19 cellular contexts compared by ENCODE assay signal in genomic region chr18:65103864-65104263, GRCh38.
DNase-seq lines count a peak whose midpoint lies in the region; ATAC-seq, FAIRE-seq and TF ChIP-seq lines count a peak whose summit lies in the region.
"Had no signal": no experiment of that assay in that cellular context is flagged by ENCODE, and none has a peak within 500 bp of the region (broad histone marks: within the 10 kb centered on the region; RNA-seq: fewer than 3 reads in every experiment).

No MANE protein-coding gene starts in this region.

- CTCF ChIA-PET in A549 (lab: Yijun Ruan, JAX): no interaction called here
- CTCF ChIA-PET in IMR-90 (lab: Yijun Ruan, JAX): no interaction called here

- no peak for ATAC-seq in A549
- no peak for ATAC-seq in IMR-90 (ENCODE audit: low read depth)
- ATAC-seq: CD8-positive, alpha-beta T cell had no signal

- H2BK20ac ChIP-seq in IMR-90 (ENCODE audit: low read depth, low read length): no peak overlapping the region

- H2AFZ ChIP-seq in IMR-90 (replicated peaks; ENCODE audit: low read length, poor library complexity): no peak overlapping the region
- peak overlapping the region; percentile 16 for H2AFZ ChIP-seq in smooth muscle cell (ENCODE audit: low read depth)

- H4K5ac ChIP-seq in IMR-90 (ENCODE audit: low read depth, low read length): no peak overlapping the region

- H3K4me1 ChIP-seq in A549 (no peaks in the 10 kb centered on the region), IMR-90 (ENCODE audit: control insufficient read depth, insufficient read depth, low read length) (no peaks in the 10 kb centered on the region), smooth muscle cell (ENCODE audit: low read depth) (no peaks in the 10 kb centered on the region)
- no peaks in the 10 kb centered on the region for H3K4me1 ChIP-seq in effector memory CD4-positive, alpha-beta T cell (ENCODE audit: control insufficient read depth, insufficient read depth, low read length, poor library complexity, severe bottlenecking)
- H3K4me1 ChIP-seq: BLaER1 treated with 17β-estradiol and CSF1 and Interleukin-3, amounts not matched to agents 10 nM and 100 nM; Caco-2 had no signal

- no peak for FAIRE-seq in A549 (lab: Jason Lieb, UNC)
- FAIRE-seq: A204.1, G401.6, GM12891, GM19239 had no signal

- no peak overlapping the region for H2BK15ac ChIP-seq in IMR-90 (ENCODE audit: low read depth, low read length)

- no peak overlapping the region for H2BK5ac ChIP-seq in IMR-90 (ENCODE audit: low read depth, low read length, poor library complexity, severe bottlenecking)

- H2AK5ac ChIP-seq in IMR-90 (ENCODE audit: low read depth, low read length): no peak overlapping the region

- H3K4me2 ChIP-seq in A549: no peak overlapping the region
- H3K4me2 ChIP-seq in IMR-90 (ENCODE audit: low read depth, low read length): no peak overlapping the region
- H3K4me2 ChIP-seq in smooth muscle cell: no peak overlapping the region
- H3K4me2 ChIP-seq: BLaER1 treated with 17β-estradiol and CSF1 and Interleukin-3, amounts not matched to agents 10 nM and 100 nM had no signal

- H3K9ac ChIP-seq in IMR-90 (ENCODE audit: low read depth, low read length) (no peak overlapping the region), smooth muscle cell (ENCODE audit: low read depth) (no peak overlapping the region)
- H3K9ac ChIP-seq: BLaER1 treated with 17β-estradiol and CSF1 and Interleukin-3, amounts not matched to agents 10 nM and 100 nM had no signal

- intact Hi-C loops in IMR-90 (cut with micrococcal nuclease): no loop called here

- H4K8ac ChIP-seq in IMR-90 (ENCODE audit: low read depth in 2 of 2, low read length in 2 of 2): no peak overlapping the region

- TF ChIP-seq CTCF in A549 (IDR thresholded peaks at IDR 0.05) (no peak), IMR-90 (conservative IDR thresholded peaks at IDR 0.05; ENCODE audit: low read depth, low read length) (no peak), smooth muscle cell (IDR thresholded peaks at IDR 0.05; ENCODE audit: borderline replicate concordance, insufficient read depth, poor library complexity, severe bottlenecking) (no peak)

- H3K4me3 ChIP-seq in A549 (no peak overlapping the region), IMR-90 (ENCODE audit: insufficient read depth, low read depth, low read length) (no peak overlapping the region), smooth muscle cell (no peak overlapping the region)
- no peak overlapping the region for H3K4me3 ChIP-seq in effector memory CD4-positive, alpha-beta T cell (ENCODE audit: insufficient read depth, low read depth, low read length, poor library complexity, severe bottlenecking)
- H3K4me3 ChIP-seq: BLaER1 treated with 17β-estradiol and CSF1 and Interleukin-3, amounts not matched to agents 10 nM and 100 nM had no signal

- H3K27ac ChIP-seq in A549: no peak overlapping the region
- no peak overlapping the region for H3K27ac ChIP-seq in IMR-90 (ENCODE audit: insufficient read depth, low read length)
- no peak overlapping the region for H3K27ac ChIP-seq in smooth muscle cell (ENCODE audit: low read depth)
- H3K27ac ChIP-seq in effector memory CD4-positive, alpha-beta T cell (ENCODE audit: insufficient read depth, low read length, poor library complexity, severe bottlenecking): no peak overlapping the region
- H3K27ac ChIP-seq: BLaER1 treated with 17β-estradiol and CSF1 and Interleukin-3, amounts not matched to agents 10 nM and 100 nM; C4-2B had no signal

- H2AK9ac ChIP-seq in IMR-90 (replicated peaks; ENCODE audit: low read depth, low read length, poor library complexity): no peak overlapping the region

- TF ChIP-seq POLR2A in A549 (IDR thresholded peaks at IDR 0.05; ENCODE audit: low read length) (no peak), IMR-90 (IDR thresholded peaks at IDR 0.05; ENCODE audit: low read depth, low read length) (no peak)

- H3K9me1 ChIP-seq in IMR-90 (ENCODE audit: insufficient read depth, low read length): no peaks in the 10 kb centered on the region

- H3K9me3 ChIP-seq in A549 (no peaks in the 10 kb centered on the region), IMR-90 (ENCODE audit: control insufficient read depth, insufficient read depth, low read length) (peaks cover 3% of the 10 kb centered on the region; the same call in 1 of the 2 replicates), smooth muscle cell (replicated peaks; ENCODE audit: low read depth) (no peaks in the 10 kb centered on the region)
- H3K9me3 ChIP-seq in effector memory CD4-positive, alpha-beta T cell (ENCODE audit: control insufficient read depth, low read length): no peaks in the 10 kb centered on the region
- H3K9me3 ChIP-seq: BLaER1 treated with 17β-estradiol and CSF1 and Interleukin-3, amounts not matched to agents 10 nM and 100 nM; Caco-2 had no signal

- no peak overlapping the region for H3K4ac ChIP-seq in IMR-90 (ENCODE audit: low read depth, low read length)

- POLR2A ChIA-PET in A549 (lab: Yijun Ruan, JAX): no interaction called here
- POLR2A ChIA-PET in IMR-90 (lab: Charles Lee; ENCODE audit: unreplicated experiment): no interaction called here

- H3K79me2 ChIP-seq in smooth muscle cell (ENCODE audit: low read depth): no peaks in the 10 kb centered on the region

- H3F3A ChIP-seq in smooth muscle cell (ENCODE audit: low read depth): no peaks in the 10 kb centered on the region

- H3K79me1 ChIP-seq in IMR-90 (ENCODE audit: low read depth in 1 of 2, low read length in 2 of 2): no peaks in the 10 kb centered on the region

- no peaks in the 10 kb centered on the region for H3K27me3 ChIP-seq in IMR-90 (ENCODE audit: control insufficient read depth, insufficient read depth, low read length)
- H3K27me3 ChIP-seq in smooth muscle cell (ENCODE audit: low read depth): no peaks in the 10 kb centered on the region
- no peaks in the 10 kb centered on the region for H3K27me3 ChIP-seq in effector memory CD4-positive, alpha-beta T cell (replicated peaks; ENCODE audit: control insufficient read depth, insufficient read depth, low read length, poor library complexity, severe bottlenecking)
- H3K27me3 ChIP-seq: BLaER1 treated with 17β-estradiol and CSF1 and Interleukin-3, amounts not matched to agents 10 nM and 100 nM had no signal

- H3K36me3 ChIP-seq in IMR-90 (ENCODE audit: control insufficient read depth, insufficient read depth, low read length) (no peaks in the 10 kb centered on the region), smooth muscle cell (ENCODE audit: low read depth) (no peaks in the 10 kb centered on the region)
- H3K36me3 ChIP-seq in effector memory CD4-positive, alpha-beta T cell (ENCODE audit: control insufficient read depth, insufficient read depth, low read length): no peaks in the 10 kb centered on the region
- H3K36me3 ChIP-seq: BLaER1 treated with 17β-estradiol and CSF1 and Interleukin-3, amounts not matched to agents 10 nM and 100 nM had no signal

- dilution Hi-C loops in IMR-90 (cut with HindIII; ENCODE audit: low sequenced_read_pairs, unreplicated experiment): no loop called here

- H3K56ac ChIP-seq in IMR-90 (ENCODE audit: extremely low read depth, insufficient read depth, low read length): no peak overlapping the region

- H3K23ac ChIP-seq in IMR-90 (ENCODE audit: low read depth, low read length): no peak overlapping the region

- H3K18ac ChIP-seq in IMR-90 (ENCODE audit: low read depth, low read length): no peak overlapping the region

- no peak overlapping the region for H4K91ac ChIP-seq in IMR-90 (ENCODE audit: insufficient read depth, low read depth, low read length)

- in situ Hi-C loops in IMR-90 (cut with MboI; ENCODE audit: low sequenced_read_pairs): no loop called here

- no TSS peak for BruUV-seq in IMR-90 (replicated peaks; lab: Mats Ljungman, UMichigan)

- no peaks in the 10 kb centered on the region for H4K20me1 ChIP-seq in IMR-90 (ENCODE audit: insufficient read depth, low read length)
- H4K20me1 ChIP-seq in smooth muscle cell (ENCODE audit: low read depth): no peaks in the 10 kb centered on the region
- H4K20me1 ChIP-seq: BLaER1 treated with 17β-estradiol and CSF1 and Interleukin-3, amounts not matched to agents 10 nM and 100 nM had no signal

- DNase-seq in A549 (ENCODE audit: low read depth in 1 of 2, low spot score in 1 of 2) (no peak), IMR-90 (no peak), smooth muscle cell (lab: John Stamatoyannopoulos, UW; ENCODE audit: unreplicated experiment) (no peak)
- no peak for DNase-seq in NK-92 treated with Interleukin-12 subunit alpha and Interleukin-12 subunit beta, amount 100 ng/mL, for 24 hours (lab: John Stamatoyannopoulos, UW)
- DNase-seq in effector memory CD4-positive, alpha-beta T cell: no peak
- DNase-seq: 8988T; AML-193; Caco-2; Calu3; CD4-positive, alpha-beta T cell; CD8-positive, alpha-beta T cell; DMS79 treated with DMSO at 0.1 percent for 48 hours; GF-D8 had no signal

- TF ChIP-seq RAD21 in A549 (conservative IDR thresholded peaks at IDR 0.05 in 1 of 2, IDR thresholded peaks at IDR 0.05 in 1 of 2) (no peak), IMR-90 (IDR thresholded peaks at IDR 0.05; ENCODE audit: low read length) (no peak)

- no peak for TF ChIP-seq EP300 in A549 (IDR thresholded peaks at IDR 0.05)

- no peak overlapping the region for H2BK120ac ChIP-seq in IMR-90 (ENCODE audit: low read depth, low read length)

- no peak overlapping the region for H3K14ac ChIP-seq in IMR-90 (replicated peaks; ENCODE audit: low read depth, low read length)

TF ChIP-seq in A549, 52 proteins besides CTCF, POLR2A, EP300 and RAD21:
- peak; percentile 65 for TF ChIP-seq MAFK (IDR thresholded peaks at IDR 0.05; ENCODE audit: partially characterized antibody)
- no peak for TF ChIP-seq FOSB (CRISPR knock-in tag; IDR thresholded peaks at IDR 0.05)
TF ChIP-seq in A549: peak in this region for 1.

TF ChIP-seq in IMR-90, 13 proteins besides CTCF, POLR2A, EP300 and RAD21:
- peak; percentile 79 for TF ChIP-seq MAFK (IDR thresholded peaks at IDR 0.05; ENCODE audit: low read depth, low read length)
- no peak for TF ChIP-seq CEBPB (IDR thresholded peaks at IDR 0.05; ENCODE audit: low read depth, low read length)
TF ChIP-seq in IMR-90: peak in this region for 1.
